In genomic region chr17:74923538-74924249, GRCh38 we compare ENCODE assay signal across 8 cellular contexts. TPM values are rescaled to one million over a fixed set of nuclear protein-coding genes. Genes with fewer than 3 reads are reported as not detected.
DNase-seq lines count a peak whose midpoint lies in the region; ATAC-seq and TF ChIP-seq lines count a peak whose summit lies in the region.

No MANE protein-coding gene starts in this region.

- H3K4me2 ChIP-seq in H9 (ENCODE audit: insufficient read depth, insufficient read length, low read length): peak overlapping the region; percentile 72

- H3K23me2 ChIP-seq in H9 (ENCODE audit: insufficient read length, low read depth, low read length, poor library complexity, severe bottlenecking): peaks cover 5% of the 10 kb centered on the region

- peak overlapping the region; percentile 60 to 80 for H3K4me3 Mint-ChIP-seq in H9
- no peak overlapping the region for H3K4me3 Mint-ChIP-seq in glutamatergic neuron (ENCODE audit: unreplicated experiment)

- H3K27ac Mint-ChIP-seq in H9: no peak overlapping the region
- H3K27ac Mint-ChIP-seq in glutamatergic neuron (ENCODE audit: unreplicated experiment): no peak overlapping the region

- no peaks in the 10 kb centered on the region for H3K36me3 ChIP-seq in upper lobe of right lung

- H3K14ac ChIP-seq in H9 (ENCODE audit: insufficient read depth, low read length): no peak overlapping the region; the same call in 1 of the 2 replicates

- H3K27me3 Mint-ChIP-seq in H9 (ENCODE audit: low read depth) (peaks cover 86% of the 10 kb centered on the region), glutamatergic neuron (ENCODE audit: unreplicated experiment) (peaks cover 24% of the 10 kb centered on the region)

- TF ChIP-seq CTCF in AG09309 (IDR thresholded peaks at IDR 0.05; ENCODE audit: control insufficient read depth, insufficient read depth, low read depth, low read length, missing control alignments) (peak; percentile 52), H9 (conservative IDR thresholded peaks at IDR 0.05) (peak; percentile 97), glutamatergic neuron (IDR thresholded peaks at IDR 0.05; ENCODE audit: partially characterized antibody, unreplicated experiment) (peak; percentile 99), upper lobe of right lung (IDR thresholded peaks at IDR 0.05) (peak; percentile 86)

- no peaks in the 10 kb centered on the region for H4K20me1 ChIP-seq in H9 (ENCODE audit: control insufficient read depth, insufficient read depth, insufficient read length)

- H3K4me3 ChIP-seq in AG09309 (ENCODE audit: control insufficient read depth, low read depth, low read length) (no peak overlapping the region), upper lobe of right lung (peak overlapping the region; percentile 38)

- H3K79me2 ChIP-seq in H9 (ENCODE audit: insufficient read depth, low read length): no peaks in the 10 kb centered on the region

- H3K4me1 Mint-ChIP-seq in H9 (peaks cover 15 to 33% of the 10 kb centered on the region in 2 experiments), glutamatergic neuron (ENCODE audit: low read depth, unreplicated experiment) (peaks cover 2% of the 10 kb centered on the region)

- H3K9me3 ChIP-seq in H9 (ENCODE audit: control insufficient read depth, low read depth, low read length): no peaks in the 10 kb centered on the region
- H3K9me3 ChIP-seq in upper lobe of right lung: no peaks in the 10 kb centered on the region

- H3K36me3 Mint-ChIP-seq in H9 (ENCODE audit: insufficient read depth in 1 of 3, low read depth in 3 of 3): no peaks in the 10 kb centered on the region
- H3K36me3 Mint-ChIP-seq in glutamatergic neuron (ENCODE audit: unreplicated experiment): peaks cover 5% of the 10 kb centered on the region

- H3K56ac ChIP-seq in H9 (ENCODE audit: insufficient read length, low read depth, low read length): no peak overlapping the region

- H3K4me1 ChIP-seq in H9 (ENCODE audit: insufficient read depth, low read length): no peaks in the 10 kb centered on the region
- H3K4me1 ChIP-seq in upper lobe of right lung: peaks cover 20% of the 10 kb centered on the region

- in situ Hi-C loops in SK-MEL-5 (cut with HindIII; ENCODE audit: low pct_unique_long_range_greater_than_20kb, low sequenced_read_pairs): no loop called here

- H2BK20ac ChIP-seq in H9 (ENCODE audit: low read depth, low read length, poor library complexity, severe bottlenecking): no peak overlapping the region

- H3K18ac ChIP-seq in H9 (ENCODE audit: insufficient read length, low read depth, low read length): no peak overlapping the region

- no peak overlapping the region for H2BK5ac ChIP-seq in H9 (ENCODE audit: insufficient read length, low read length)

- DNase-seq in AG09309 (ENCODE audit: low read depth) (no peak), H9 (peak; percentile 79), SK-MEL-5 (ENCODE audit: low read depth, low spot score) (peak; percentile 70), glutamatergic neuron (peak; percentile 84), posterior cingulate gyrus (peak in 8 of 10 donors; percentile 49 to 95 (median 74)), upper lobe of right lung (peak; percentile 90)
- peak; percentile 35 to 72 (median 56) for DNase-seq in activated naive CD4-positive, alpha-beta T cell (lab: John Stamatoyannopoulos, UW)

- no peak overlapping the region for H3K4ac ChIP-seq in H9 (ENCODE audit: low read depth, low read length)

- no peak overlapping the region for H2BK15ac ChIP-seq in H9 (ENCODE audit: low read depth, low read length)

- H3K27ac ChIP-seq in H9 (ENCODE audit: insufficient read length, low read depth, low read length) (no peak overlapping the region), upper lobe of right lung (no peak overlapping the region)

- peak; percentile 85 for ATAC-seq in upper lobe of right lung
- ATAC-seq in GM21367 (IDR thresholded peaks at IDR 0.05; ENCODE audit: unreplicated experiment): no peak

- no peak overlapping the region for H4K8ac ChIP-seq in H9 (replicated peaks; ENCODE audit: insufficient read length, low read depth, low read length)

- no peak overlapping the region for H3T11ph ChIP-seq in H9 (ENCODE audit: low read length)

- H3K27me3 ChIP-seq in H9 (ENCODE audit: insufficient read depth, low read length) (peaks cover 43% of the 10 kb centered on the region), upper lobe of right lung (peaks cover 83% of the 10 kb centered on the region)

- no peak overlapping the region for H2AFZ ChIP-seq in H9 (ENCODE audit: low read length)

- H3K23ac ChIP-seq in H9 (ENCODE audit: insufficient read length, low read depth, low read length): no peak overlapping the region

- intact Hi-C loops in posterior cingulate gyrus (cut with DNase I) (no loop called here), upper lobe of right lung (cut with DNase I) (no loop called here)

- H2BK12ac ChIP-seq in H9 (ENCODE audit: insufficient read length, low read depth, low read length): no peak overlapping the region

- no peak overlapping the region for H2BK120ac ChIP-seq in H9 (ENCODE audit: low read depth, low read length, poor library complexity, severe bottlenecking)

- H3K79me1 ChIP-seq in H9 (ENCODE audit: insufficient read depth, low read depth, low read length, poor library complexity, severe bottlenecking): no peaks in the 10 kb centered on the region

- no CpG with 5 or more reads among the region's 59 CpGs for WGBS in H9 (ENCODE audit: extremely low coverage, insufficient read length, low lambda C conversion rate)

- H3K9me3 Mint-ChIP-seq in H9 (peaks cover 0 to 5% of the 10 kb centered on the region in 2 experiments; a peak in 1 of 5 replicates), glutamatergic neuron (ENCODE audit: unreplicated experiment) (peaks cover 1% of the 10 kb centered on the region)

- H2AK5ac ChIP-seq in H9 (ENCODE audit: insufficient read length, low read length): no peak overlapping the region

- no peak overlapping the region for H4K91ac ChIP-seq in H9 (ENCODE audit: insufficient read length, low read depth, low read length)

- no peak overlapping the region for H4K5ac ChIP-seq in H9 (ENCODE audit: insufficient read length, low read depth, low read length)

- no peak overlapping the region for H3K9ac ChIP-seq in H9 (ENCODE audit: extremely low read depth, insufficient read length, low read length)

RNA-seq across cellular contexts. Expression of gene OTOP2, which starts 0.4 kb away (rescaled TPM):
- total RNA-seq in H9 (2021) (0.11 TPM in 1 of 2 replicates, not detected in the other), glutamatergic neuron (ENCODE audit: unreplicated experiment) (not detected), upper lobe of right lung (not detected)
- total RNA-seq in SK-MEL-5 (2014; rRNA removed; shearing (Covaris generic)): not detected in 2 replicates
- not detected in 2 replicates for polyA plus RNA-seq in SK-MEL-5 (2015; cell fraction: cytosol; rRNA removed)
- not detected in 2 replicates for polyA plus RNA-seq in SK-MEL-5 (2015; cell fraction: nucleus; rRNA removed)

RNA-seq across cellular contexts. Expression of gene USH1G, which starts 0.6 kb away (rescaled TPM):
- total RNA-seq in H9 (2021) (2.5 and 2.7 TPM in 2 replicates), glutamatergic neuron (ENCODE audit: unreplicated experiment) (0.12 TPM), upper lobe of right lung (not detected)
- total RNA-seq in SK-MEL-5 (2014; rRNA removed; shearing (Covaris generic)): not detected in 2 replicates
- polyA plus RNA-seq in SK-MEL-5 (2015; cell fraction: cytosol; rRNA removed): 0.25 TPM in 2 replicates
- not detected in 2 replicates for polyA plus RNA-seq in SK-MEL-5 (2015; cell fraction: nucleus; rRNA removed)

RNA-seq across cellular contexts. Expression of gene OTOP3, which starts 12.0 kb away (rescaled TPM):
- total RNA-seq in H9 (2021) (not detected in 2 replicates), glutamatergic neuron (ENCODE audit: unreplicated experiment) (not detected), upper lobe of right lung (not detected)
- not detected in 2 replicates for total RNA-seq in SK-MEL-5 (2014; rRNA removed; shearing (Covaris generic))
- polyA plus RNA-seq in SK-MEL-5 (2015; cell fraction: cytosol; rRNA removed): not detected in 2 replicates
- not detected in 2 replicates for polyA plus RNA-seq in SK-MEL-5 (2015; cell fraction: nucleus; rRNA removed)

RNA-seq across cellular contexts. Expression of gene FADS6, which starts 30.3 kb away (rescaled TPM):
- total RNA-seq in H9 (2021) (0.94 and 1.2 TPM in 2 replicates), glutamatergic neuron (ENCODE audit: unreplicated experiment) (not detected), upper lobe of right lung (not detected)
- total RNA-seq in SK-MEL-5 (2014; rRNA removed; shearing (Covaris generic)): not detected in 2 replicates
- not detected in 2 replicates for polyA plus RNA-seq in SK-MEL-5 (2015; cell fraction: cytosol; rRNA removed)
- not detected in 2 replicates for polyA plus RNA-seq in SK-MEL-5 (2015; cell fraction: nucleus; rRNA removed)

RNA-seq across cellular contexts. Expression of gene HID1, which starts 48.9 kb away (rescaled TPM):
- total RNA-seq in H9 (2021) (12.7 and 13.9 TPM in 2 replicates), glutamatergic neuron (ENCODE audit: unreplicated experiment) (106 TPM), upper lobe of right lung (33.5 TPM)
- total RNA-seq in SK-MEL-5 (2014; rRNA removed; shearing (Covaris generic)): 0.21 TPM in 1 of 2 replicates, not detected in the other
- 0.98 and 1.1 TPM in 2 replicates for polyA plus RNA-seq in SK-MEL-5 (2015; cell fraction: cytosol; rRNA removed)
- polyA plus RNA-seq in SK-MEL-5 (2015; cell fraction: nucleus; rRNA removed): 3.1 and 6.3 TPM in 2 replicates
